In genomic region chr16:57898961-57899360, GRCh38 we compare ENCODE assay signal across 8 cellular contexts.
"Had no signal": no experiment of that assay in that cellular context is flagged by ENCODE, and none has a peak within 500 bp of the region (broad histone marks: within the 10 kb centered on the region; RNA-seq: fewer than 3 reads in every experiment).

No MANE protein-coding gene starts in this region.

- H3K27me3 ChIP-seq: cardiac muscle cell, right atrium auricular region had no signal

- H3K36me3 Mint-ChIP-seq: naive thymus-derived CD4-positive, alpha-beta T cell had no signal

- H3K4me3 Mint-ChIP-seq: naive thymus-derived CD4-positive, alpha-beta T cell had no signal

- H3K27ac ChIP-seq: cardiac muscle cell, heart left ventricle, left lung, right atrium auricular region, skin epidermis, transverse colon had no signal

- H3K9me3 ChIP-seq: heart left ventricle, left lung, right atrium auricular region, transverse colon had no signal

- FAIRE-seq: astrocyte had no signal

- H3K36me3 ChIP-seq: cardiac muscle cell, heart left ventricle, left lung, right atrium auricular region, transverse colon had no signal

- H3K4me1 ChIP-seq: right atrium auricular region had no signal

- H3K27ac Mint-ChIP-seq: naive thymus-derived CD4-positive, alpha-beta T cell had no signal

- H3K4me3 ChIP-seq: cardiac muscle cell, heart left ventricle, left lung, right atrium auricular region, skin epidermis, transverse colon had no signal
